Comparison of ENCODE assay signal across 8 cellular contexts in genomic region chr19:50657672-50658437, GRCh38. TPM values are rescaled to one million over a fixed set of nuclear protein-coding genes. Genes with fewer than 3 reads are reported as not detected.
DNase-seq lines count a peak whose midpoint lies in the region; ATAC-seq and TF ChIP-seq lines count a peak whose summit lies in the region.

No MANE protein-coding gene starts in this region.

- H3K4me1 ChIP-seq in CD4-positive, CD25-positive, alpha-beta regulatory T cell (ENCODE audit: control insufficient read depth, insufficient read depth, low read length, poor library complexity, severe bottlenecking) = peaks cover 16% of the 10 kb centered on the region
- H3K4me1 ChIP-seq in NT2/D1 (ENCODE audit: insufficient read depth, insufficient read length) = peaks cover 7% of the 10 kb centered on the region
- no peaks in the 10 kb centered on the region for H3K4me1 ChIP-seq in mesodermal cell (ENCODE audit: control insufficient read depth, insufficient read depth, low read length, poor library complexity, severe bottlenecking)

- peak; percentile 41 to 71 (median 52) for DNase-seq in CD4-positive, CD25-positive, alpha-beta regulatory T cell
- DNase-seq in HFF-Myc (ENCODE audit: extremely low read depth, low read depth) (peak; percentile 68), NT2/D1 (ENCODE audit: low read depth, low spot score) (peak; percentile 97), activated T-cell treated with anti-CD3 and anti-CD28 coated beads for 1 hour (ENCODE audit: low read depth) (peak; percentile 65), endothelial cell (ENCODE audit: low spot score) (peak; percentile 49)
- DNase-seq in stimulated activated CD8-positive, alpha-beta memory T cell treated with anti-CD3 and anti-CD28 coated beads, Interleukin-15, amount 100 ng/mL, for 4 hours (ENCODE audit: low read depth in 2 of 2) = peak; percentile 70 to 74

- peaks cover 7% of the 10 kb centered on the region for H3K27me3 ChIP-seq in CD4-positive, CD25-positive, alpha-beta regulatory T cell (ENCODE audit: control insufficient read depth, insufficient read depth, low read length)
- no peaks in the 10 kb centered on the region for H3K27me3 ChIP-seq in NT2/D1 (ENCODE audit: insufficient read depth, insufficient read length)

- peaks cover 43% of the 10 kb centered on the region for H3K27me3 Mint-ChIP-seq in CD4-positive, CD25-positive, alpha-beta regulatory T cell
- H3K27me3 Mint-ChIP-seq in endothelial cell (ENCODE audit: unreplicated experiment) = peaks cover 25% of the 10 kb centered on the region

- H3K36me3 ChIP-seq in CD4-positive, CD25-positive, alpha-beta regulatory T cell (ENCODE audit: control insufficient read depth, insufficient read depth, low read length) = no peaks in the 10 kb centered on the region
- no peaks in the 10 kb centered on the region for H3K36me3 ChIP-seq in NT2/D1 (ENCODE audit: insufficient read depth, insufficient read length, low read length)
- no peaks in the 10 kb centered on the region for H3K36me3 ChIP-seq in mesodermal cell (ENCODE audit: control insufficient read depth, insufficient read depth, low read length)

- H3K9ac ChIP-seq in NT2/D1 (ENCODE audit: insufficient read length, low read depth) = peak overlapping the region; percentile 84

- peaks cover 6 to 20% (median 10%) of the 10 kb centered on the region in 4 donors for H3K4me1 Mint-ChIP-seq in CD4-positive, CD25-positive, alpha-beta regulatory T cell
- no peaks in the 10 kb centered on the region for H3K4me1 Mint-ChIP-seq in endothelial cell (ENCODE audit: unreplicated experiment)

- H3K4me3 ChIP-seq in CD4-positive, CD25-positive, alpha-beta regulatory T cell (ENCODE audit: low read depth, low read length) = no peak overlapping the region
- peak overlapping the region; percentile 12; the same call in 1 of the 2 replicates for H3K4me3 ChIP-seq in HFF-Myc (replicated peaks; ENCODE audit: low read depth, low read length)
- H3K4me3 ChIP-seq in NT2/D1 (ENCODE audit: insufficient read length, low read depth) = peak overlapping the region; percentile 65
- peak overlapping the region; percentile 41 for H3K4me3 ChIP-seq in mesodermal cell (ENCODE audit: extremely low read depth, insufficient read depth, low read length, poor library complexity, severe bottlenecking)

- H3K27ac ChIP-seq in CD4-positive, CD25-positive, alpha-beta regulatory T cell (ENCODE audit: insufficient read depth, low read length, poor library complexity, severe bottlenecking) = no peak overlapping the region
- H3K27ac ChIP-seq in mesodermal cell (ENCODE audit: low read depth, low read length, severe bottlenecking) = peak overlapping the region; percentile 50

- no peaks in the 10 kb centered on the region for H3K36me3 Mint-ChIP-seq in CD4-positive, CD25-positive, alpha-beta regulatory T cell
- H3K36me3 Mint-ChIP-seq in endothelial cell (ENCODE audit: low read depth, unreplicated experiment) = peaks cover 25% of the 10 kb centered on the region

- no peak for TF ChIP-seq CTCF in HFF-Myc (IDR thresholded peaks at IDR 0.05; ENCODE audit: low read depth, low read length, missing control alignments)
- TF ChIP-seq CTCF in endothelial cell (IDR thresholded peaks at IDR 0.05; ENCODE audit: unreplicated experiment) = no peak

- peak overlapping the region in 1 of 3 donors; percentile 62 for H3K27ac Mint-ChIP-seq in CD4-positive, CD25-positive, alpha-beta regulatory T cell
- H3K27ac Mint-ChIP-seq in endothelial cell (ENCODE audit: unreplicated experiment) = peak overlapping the region; percentile 87

- peaks cover 0 to 21% (median 8%) of the 10 kb centered on the region in 7 donors for H3K9me3 Mint-ChIP-seq in CD4-positive, CD25-positive, alpha-beta regulatory T cell
- peaks cover 51% of the 10 kb centered on the region for H3K9me3 Mint-ChIP-seq in endothelial cell (ENCODE audit: unreplicated experiment)

- WGBS in mesodermal cell (ENCODE audit: insufficient coverage in 2 of 2), 2 experiments = 35 to 52% methylated on average over 24 to 33 of the region's 39 CpGs

- H3K4me3 Mint-ChIP-seq in CD4-positive, CD25-positive, alpha-beta regulatory T cell = peak overlapping the region; percentile 10 to 59 (median 46)
- peak overlapping the region; percentile 89 for H3K4me3 Mint-ChIP-seq in endothelial cell (ENCODE audit: unreplicated experiment)

- H3K9me3 ChIP-seq in CD4-positive, CD25-positive, alpha-beta regulatory T cell (ENCODE audit: control insufficient read depth in 2 of 2, low read length in 2 of 2) = peaks cover 3 to 13% of the 10 kb centered on the region in 2 experiments
- H3K9me3 ChIP-seq in NT2/D1 (ENCODE audit: insufficient read depth, low read length) (peaks cover 6% of the 10 kb centered on the region; the same call in 1 of the 2 replicates), mesodermal cell (ENCODE audit: control insufficient read depth, low read length) (peaks cover 21% of the 10 kb centered on the region)

- peak; percentile 82 to 90 for ATAC-seq in CD4-positive, CD25-positive, alpha-beta regulatory T cell (ENCODE audit: low read depth in 2 of 2)
- ATAC-seq in GM19463 (IDR thresholded peaks at IDR 0.05; ENCODE audit: unreplicated experiment) = no peak

RNA-seq across cellular contexts. Expression of gene C19orf81, which starts 8.6 kb away (rescaled TPM):
- total RNA-seq in CD4-positive, CD25-positive, alpha-beta regulatory T cell = not detected
- not detected for polyA plus RNA-seq in CD4-positive, CD25-positive, alpha-beta regulatory T cell
- not detected for total RNA-seq in endothelial cell (ENCODE audit: unreplicated experiment)
- 1.6 TPM for polyA plus RNA-seq in mesodermal cell (2013, experiment 1 of 2)
- polyA plus RNA-seq in mesodermal cell (2013, experiment 2 of 2) = 0.86 TPM

RNA-seq across cellular contexts. Expression of gene SYT3, which starts 18.2 kb away (rescaled TPM):
- not detected for total RNA-seq in CD4-positive, CD25-positive, alpha-beta regulatory T cell
- not detected for polyA plus RNA-seq in CD4-positive, CD25-positive, alpha-beta regulatory T cell
- 0.15 TPM for total RNA-seq in endothelial cell (ENCODE audit: unreplicated experiment)
- polyA plus RNA-seq in mesodermal cell (2013, experiment 1 of 2) = 1.1 TPM
- 0.61 TPM for polyA plus RNA-seq in mesodermal cell (2013, experiment 2 of 2)
